8 cellular contexts compared by ENCODE assay signal in genomic region chr16:75433732-75434413, GRCh38.
DNase-seq lines count a peak whose midpoint lies in the region; ATAC-seq, FAIRE-seq and TF ChIP-seq lines count a peak whose summit lies in the region.

No MANE protein-coding gene starts in this region.

- peaks cover 37% of the 10 kb centered on the region for H3K4me1 Mint-ChIP-seq in activated naive CD4-positive, alpha-beta T cell treated with anti-CD3 and anti-CD28 coated beads, Interleukin-2, amount 50 U/mL, for 24 hours

- ATAC-seq in GM19372 (IDR thresholded peaks at IDR 0.05; ENCODE audit: low read depth, unreplicated experiment) (peak; percentile 68), HG03432 (IDR thresholded peaks at IDR 0.05; ENCODE audit: unreplicated experiment) (peak; percentile 67)

- peak overlapping the region; percentile 89 for H3K4me3 Mint-ChIP-seq in activated naive CD4-positive, alpha-beta T cell treated with anti-CD3 and anti-CD28 coated beads, Interleukin-2, amount 50 U/mL, for 24 hours

- peaks cover 2% of the 10 kb centered on the region for H3K36me3 Mint-ChIP-seq in activated naive CD4-positive, alpha-beta T cell treated with anti-CD3 and anti-CD28 coated beads, Interleukin-2, amount 50 U/mL, for 24 hours

- no peak for TF ChIP-seq CTCF in D721Med (IDR thresholded peaks at IDR 0.05; ENCODE audit: insufficient read depth, missing control alignments)

- no peak for FAIRE-seq in D721Med (lab: Jason Lieb, UNC)

- H3K27me3 Mint-ChIP-seq in activated naive CD4-positive, alpha-beta T cell treated with anti-CD3 and anti-CD28 coated beads, Interleukin-2, amount 50 U/mL, for 24 hours, result no peaks in the 10 kb centered on the region

- H3K9me3 Mint-ChIP-seq in activated naive CD4-positive, alpha-beta T cell treated with anti-CD3 and anti-CD28 coated beads, Interleukin-2, amount 50 U/mL, for 24 hours, result no peaks in the 10 kb centered on the region

- peak overlapping the region; percentile 84 for H3K27ac Mint-ChIP-seq in activated naive CD4-positive, alpha-beta T cell treated with anti-CD3 and anti-CD28 coated beads, Interleukin-2, amount 50 U/mL, for 24 hours

- peak; percentile 95 for DNase-seq in DMS153 treated with DMSO at 0.1 percent for 48 hours (lab: John Stamatoyannopoulos, UW; ENCODE audit: unreplicated experiment)
- peak; percentile 81 to 88 for DNase-seq in NCI-H526 (lab: John Stamatoyannopoulos, UW)
- DNase-seq in glomerular visceral epithelial cell (ENCODE audit: extremely low spot score), result peak; percentile 83
- peak in 53 of 56 donors; percentile 20 to 91 (median 81) for DNase-seq in nucleus accumbens (lab: John Stamatoyannopoulos, UW)
- no peak for DNase-seq in D721Med (ENCODE audit: insufficient read length, low spot score)
